Comparison of ENCODE assay signal across 8 cellular contexts in genomic region chr19:40750035-40750284, GRCh38. TPM values are rescaled to one million over a fixed set of nuclear protein-coding genes. Genes with fewer than 3 reads are reported as not detected.
DNase-seq lines count a peak whose midpoint lies in the region; ATAC-seq and TF ChIP-seq lines count a peak whose summit lies in the region.

No MANE protein-coding gene starts in this region.

- H3K4me3 ChIP-seq in neural cell (ENCODE audit: low read length) = peak overlapping the region; percentile 81

- no peaks in the 10 kb centered on the region for H3F3A ChIP-seq in neural cell (ENCODE audit: insufficient read depth, low read length, poor library complexity, severe bottlenecking)

- TF ChIP-seq CTCF in C4-2B (conservative IDR thresholded peaks at IDR 0.05) (no peak), neural cell (IDR thresholded peaks at IDR 0.05; ENCODE audit: poor library complexity, severe bottlenecking) (no peak)

- H3K27ac ChIP-seq in C4-2B (peak overlapping the region; percentile 95), neural cell (ENCODE audit: low read length) (peak overlapping the region; percentile 80)

- H3K36me3 ChIP-seq in neural cell (ENCODE audit: insufficient read depth, low read length) = no peaks in the 10 kb centered on the region

- ATAC-seq in effector memory CD8-positive, alpha-beta T cell (replicated peaks) = no peak
- no peak for ATAC-seq in sciatic nerve

- H3K27me3 ChIP-seq in neural cell (ENCODE audit: insufficient read depth, low read depth, low read length) = no peaks in the 10 kb centered on the region

- H3K4me1 Mint-ChIP-seq in effector memory CD8-positive, alpha-beta T cell (ENCODE audit: low read depth in 2 of 2) = peaks cover 41 to 45% of the 10 kb centered on the region in 2 donors

- no peaks in the 10 kb centered on the region for H3K9me2 ChIP-seq in neural cell (ENCODE audit: insufficient read depth, low read length)

- intact Hi-C loops in sciatic nerve (cut with DNase I) = no loop called here

- DNase-seq in NCI-H460 (ENCODE audit: extremely low read depth, low read depth) (peak; percentile 6), amniotic stem cell (lab: John Stamatoyannopoulos, UW) (no peak), islet precursor cell (no peak), NOMO-1 treated with DMSO at 0.1 percent for 48 hours (lab: John Stamatoyannopoulos, UW; ENCODE audit: unreplicated experiment) (no peak), sciatic nerve (ENCODE audit: low spot score) (no peak)
- no peak for DNase-seq in effector memory CD8-positive, alpha-beta T cell

- H3K36me3 Mint-ChIP-seq in effector memory CD8-positive, alpha-beta T cell (ENCODE audit: insufficient read depth) = peaks cover 38% of the 10 kb centered on the region

- no peaks in the 10 kb centered on the region for H3K9me3 Mint-ChIP-seq in effector memory CD8-positive, alpha-beta T cell

- no peak for TF ChIP-seq EP300 in neural cell (conservative IDR thresholded peaks at IDR 0.05; ENCODE audit: poor library complexity, severe bottlenecking)

- no peaks in the 10 kb centered on the region for H3K9me3 ChIP-seq in neural cell (ENCODE audit: low read length)

- no peak for TF ChIP-seq RAD21 in neural cell (conservative IDR thresholded peaks at IDR 0.05)

- H2AFZ ChIP-seq in neural cell (ENCODE audit: low read depth, low read length) = peak overlapping the region; percentile 92

- no peaks in the 10 kb centered on the region for H3K27me3 Mint-ChIP-seq in effector memory CD8-positive, alpha-beta T cell

- no peaks in the 10 kb centered on the region for H4K20me1 ChIP-seq in neural cell (ENCODE audit: insufficient read depth)

- peak overlapping the region; percentile 90 for H3K4me2 ChIP-seq in neural cell (ENCODE audit: low read length)

- H3K79me2 ChIP-seq in neural cell (replicated peaks; ENCODE audit: insufficient read depth, low read length) = peaks cover 34% of the 10 kb centered on the region

- peak overlapping the region; percentile 98 to 99 for H3K27ac Mint-ChIP-seq in effector memory CD8-positive, alpha-beta T cell

- peak overlapping the region; percentile 84 to 97 for H3K4me3 Mint-ChIP-seq in effector memory CD8-positive, alpha-beta T cell

- peak overlapping the region; percentile 76 for H3K9ac ChIP-seq in neural cell (ENCODE audit: low read length)

TF ChIP-seq in neural cell, 6 proteins besides CTCF, POLR2A, EP300 and RAD21:
- no peak for TF ChIP-seq MXI1 (conservative IDR thresholded peaks at IDR 0.05; ENCODE audit: poor library complexity, severe bottlenecking)
- TF ChIP-seq TAF1 (IDR thresholded peaks at IDR 0.05; ENCODE audit: low read depth) = no peak
- TF ChIP-seq EZH2 (IDR thresholded peaks at IDR 0.05; ENCODE audit: borderline replicate concordance, insufficient read depth, low read length, poor library complexity, severe bottlenecking) = no peak
- no peak for TF ChIP-seq POLR2AphosphoS5 (IDR thresholded peaks at IDR 0.05)
- no peak for TF ChIP-seq SMC3 (conservative IDR thresholded peaks at IDR 0.05; ENCODE audit: poor library complexity)
- no peak for TF ChIP-seq REST (IDR thresholded peaks at IDR 0.05; ENCODE audit: borderline replicate concordance)
TF ChIP-seq in neural cell: peak in this region for 0.

RNA-seq across cellular contexts. Expression of gene ACTMAP, which starts 0.3 kb away (rescaled TPM):
- total RNA-seq in NCI-H460 (2014; rRNA removed; shearing (Covaris generic)) = 1.6 and 2.1 TPM in 2 replicates
- polyA plus RNA-seq in NCI-H460 (2014; cell fraction: nucleus; rRNA removed) = 1.2 and 2.0 TPM in 2 replicates
- polyA plus RNA-seq in neural cell = 1.0 TPM in 1 of 2 replicates, not detected in the other
- 0.73 and 1.3 TPM in 2 replicates for polyA minus RNA-seq in neural cell
- 6.1 TPM for total RNA-seq in sciatic nerve

RNA-seq across cellular contexts. Expression of gene SNRPA, which starts 1.0 kb away (rescaled TPM):
- 185 and 211 TPM in 2 replicates for total RNA-seq in NCI-H460 (2014; rRNA removed; shearing (Covaris generic))
- 75.4 and 76.5 TPM in 2 replicates for polyA plus RNA-seq in NCI-H460 (2014; cell fraction: nucleus; rRNA removed)
- polyA plus RNA-seq in neural cell = 29.9 and 37.9 TPM in 2 replicates
- 14.4 and 19.2 TPM in 2 replicates for polyA minus RNA-seq in neural cell
- 58.3 TPM for total RNA-seq in sciatic nerve

RNA-seq across cellular contexts. Expression of gene MIA, which starts 25.4 kb away (rescaled TPM):
- not detected in 2 replicates for total RNA-seq in NCI-H460 (2014; rRNA removed; shearing (Covaris generic))
- polyA plus RNA-seq in NCI-H460 (2014; cell fraction: nucleus; rRNA removed) = not detected in 2 replicates
- polyA plus RNA-seq in neural cell = 1.8 and 4.0 TPM in 2 replicates
- polyA minus RNA-seq in neural cell = not detected in 2 replicates
- 173 TPM for total RNA-seq in sciatic nerve

RNA-seq across cellular contexts. Expression of gene RAB4B, which starts 28.1 kb away (rescaled TPM):
- 7.4 and 9.7 TPM in 2 replicates for total RNA-seq in NCI-H460 (2014; rRNA removed; shearing (Covaris generic))
- 11.3 and 14.8 TPM in 2 replicates for polyA plus RNA-seq in NCI-H460 (2014; cell fraction: nucleus; rRNA removed)
- polyA plus RNA-seq in neural cell = 66.0 and 76.2 TPM in 2 replicates
- polyA minus RNA-seq in neural cell = 25.1 and 29.5 TPM in 2 replicates
- 29.5 TPM for total RNA-seq in sciatic nerve

RNA-seq across cellular contexts. Expression of gene ITPKC, which starts 33.0 kb away (rescaled TPM):
- total RNA-seq in NCI-H460 (2014; rRNA removed; shearing (Covaris generic)) = 5.2 and 6.2 TPM in 2 replicates
- polyA plus RNA-seq in NCI-H460 (2014; cell fraction: nucleus; rRNA removed) = 6.7 and 8.1 TPM in 2 replicates
- polyA plus RNA-seq in neural cell = 14.9 and 16.8 TPM in 2 replicates
- 17.5 and 21.7 TPM in 2 replicates for polyA minus RNA-seq in neural cell
- 26.2 TPM for total RNA-seq in sciatic nerve

Comparison
In these comparisons a context has a peak if more than half of its experiments do, and no peak if none do; other contexts are left out.
1. RNA of gene MIA, which starts 25.4 kb away (total RNA-seq): 173 TPM in sciatic nerve (single experiment); not detected in NCI-H460; every median in the first group is over 100 times any median in the second.